Comparison of ENCODE assay signal across 8 cellular contexts in genomic region chr10:125048101-125048864, GRCh38.
A peak's percentile ranks its signal among the peaks of the same experiment; 100 is the strongest.
DNase-seq lines count a peak whose midpoint lies in the region; ATAC-seq and TF ChIP-seq lines count a peak whose summit lies in the region.

No MANE protein-coding gene starts in this region.

- no TSS peak for BruUV-seq in MCF 10A (replicated peaks; lab: Mats Ljungman, UMichigan)

- H3K4me1 Mint-ChIP-seq in MCF 10A (ENCODE audit: insufficient read depth, unreplicated experiment), result peaks cover 28% of the 10 kb centered on the region

- POLR2A ChIA-PET in MCF 10A (lab: Yijun Ruan, JAX), result interaction anchor here (0.7 to 3.3 kb wide), 11 partner anchors 11 to 324 kb away, joined by 3 to 15 read pairs (median 6); no protein-coding TSS in a partner anchor

- intact Hi-C loops in MCF 10A (cut with micrococcal nuclease), result loop anchor here (1.0 to 10.0 kb wide), 6 partner anchors 13 to 654 kb away; no protein-coding TSS in a partner anchor

- peak; percentile 90 for TF ChIP-seq CTCF in MCF 10A (IDR thresholded peaks at IDR 0.05; ENCODE audit: unreplicated experiment)

- H3K36me3 Mint-ChIP-seq in MCF 10A (ENCODE audit: insufficient read depth, unreplicated experiment), result peaks cover 28% of the 10 kb centered on the region

- ATAC-seq in HG02623 (IDR thresholded peaks at IDR 0.05; ENCODE audit: unreplicated experiment), result peak; percentile 78

- no peak overlapping the region for H3K4me3 Mint-ChIP-seq in MCF 10A (ENCODE audit: unreplicated experiment)

- DNase-seq in NCI-H2107 (lab: John Stamatoyannopoulos, UW), result peak; percentile 13
- no peak for DNase-seq in NCI-H2107 treated with DMSO at 0.1 percent for 48 hours (lab: John Stamatoyannopoulos, UW; ENCODE audit: unreplicated experiment)
- DNase-seq in NCI-H1105 (lab: John Stamatoyannopoulos, UW), result peak; percentile 58
- peak; percentile 81 for DNase-seq in UCSD-AML1 (lab: John Stamatoyannopoulos, UW; ENCODE audit: unreplicated experiment)
- DNase-seq in MCF 10A (ENCODE audit: unreplicated experiment), result peak; percentile 86
- peak; percentile 97 for DNase-seq in islet precursor cell
- DNase-seq in stimulated activated CD4-positive, alpha-beta T cell treated with anti-CD3 and anti-CD28 coated beads, Interleukin-1b, Interleukin-23, amount 100 ng/mL, for 24 hours (ENCODE audit: low read depth in 4 of 4, low spot score in 1 of 4), result peak; percentile 25 to 50 (median 37)

- peak overlapping the region; percentile 22 for H3K27ac Mint-ChIP-seq in MCF 10A (ENCODE audit: low read depth, unreplicated experiment)

- no peaks in the 10 kb centered on the region for H3K27me3 Mint-ChIP-seq in MCF 10A (ENCODE audit: insufficient read depth, unreplicated experiment)

- no peaks in the 10 kb centered on the region for H3K9me3 Mint-ChIP-seq in MCF 10A (ENCODE audit: unreplicated experiment)

- CTCF ChIA-PET in MCF 10A (lab: Yijun Ruan, JAX), result interaction anchor here (0.5 to 5.9 kb wide), 53 partner anchors 9 to 717 kb away, joined by 3 to 105 read pairs (median 4); no protein-coding TSS in a partner anchor
